ENCODE assay signal across 9 cellular contexts in genomic region chr22:20118572-20119020, GRCh38. TPM values are rescaled to one million over a fixed set of nuclear protein-coding genes. Genes with fewer than 3 reads are reported as not detected.
DNase-seq lines count a peak whose midpoint lies in the region; ATAC-seq and TF ChIP-seq lines count a peak whose summit lies in the region.
"Had no signal": no experiment of that assay in that cellular context is flagged by ENCODE, and none has a peak within 500 bp of the region (broad histone marks: within the 10 kb centered on the region; RNA-seq: fewer than 3 reads in every experiment).

No MANE protein-coding gene starts in this region.

- H3K27ac Mint-ChIP-seq in CD8-positive, alpha-beta T cell = peak overlapping the region; percentile 81
- H3K27ac Mint-ChIP-seq in naive thymus-derived CD8-positive, alpha-beta T cell = peak overlapping the region in 5 of 10 donors; percentile 31 to 73 (median 65)

- H3K4me1 Mint-ChIP-seq in CD8-positive, alpha-beta T cell (ENCODE audit: low read depth) = peaks cover 46% of the 10 kb centered on the region
- peaks cover 17 to 61% (median 45%) of the 10 kb centered on the region in 4 donors for H3K4me1 Mint-ChIP-seq in naive thymus-derived CD8-positive, alpha-beta T cell

- H3K9me3 ChIP-seq in CD8-positive, alpha-beta T cell (ENCODE audit: low read length) = no peaks in the 10 kb centered on the region
- H3K9me3 ChIP-seq in ectodermal cell (ENCODE audit: control insufficient read depth, low read length) (no peaks in the 10 kb centered on the region), upper lobe of left lung (no peaks in the 10 kb centered on the region)
- H3K9me3 ChIP-seq: ovary had no signal

- no peaks in the 10 kb centered on the region for H3K9me3 Mint-ChIP-seq in CD8-positive, alpha-beta T cell
- H3K9me3 Mint-ChIP-seq in naive thymus-derived CD8-positive, alpha-beta T cell = no peaks in the 10 kb centered on the region

- TF ChIP-seq CTCF in CD8-positive, alpha-beta T cell (IDR thresholded peaks at IDR 0.05) = no peak
- TF ChIP-seq CTCF in LNCaP clone FGC (IDR thresholded peaks at IDR 0.05; ENCODE audit: control insufficient read depth, extremely low read depth, insufficient read depth) (no peak), upper lobe of left lung (IDR thresholded peaks at IDR 0.05) (no peak)

- DNase-seq in CD8-positive, alpha-beta T cell = peak in 1 of 7 experiments; percentile 8
- DNase-seq in LNCaP clone FGC (ENCODE audit: low read depth) = no peak
- peak in 1 of 10 donors; percentile 52 for DNase-seq in naive thymus-derived CD8-positive, alpha-beta T cell
- DNase-seq in caudate nucleus (lab: John Stamatoyannopoulos, UW) = no peak
- no peak for DNase-seq in left lobe of liver (ENCODE audit: low spot score)
- no peak for DNase-seq in upper lobe of left lung

- TF ChIP-seq EP300 in upper lobe of left lung (IDR thresholded peaks at IDR 0.05) = no peak

- POLR2A ChIA-PET in CD8-positive, alpha-beta T cell (lab: Charles Lee) = interaction anchor here (2.5 kb wide), 1 partner anchor 11 kb away, joined by 17 read pairs; no protein-coding TSS in a partner anchor
- POLR2A ChIA-PET in naive thymus-derived CD8-positive, alpha-beta T cell (lab: Charles Lee) = interaction anchor here (0.6 to 3.2 kb wide), 4 partner anchors 10 to 101 kb away, joined by 3 to 23 read pairs (median 6); partner anchors contain the start of gene TANGO2

- 42 to 43% methylated on average over 4 of the region's 4 CpGs for WGBS in ectodermal cell, 2 experiments
- WGBS in upper lobe of left lung, 2 donors = 28 to 43% methylated on average over 3 to 4 of the region's 4 CpGs

- TF ChIP-seq POLR2A in upper lobe of left lung (IDR thresholded peaks at IDR 0.05) = no peak

- H3K4me1 ChIP-seq in CD8-positive, alpha-beta T cell (ENCODE audit: insufficient read depth, low read length) = peaks cover 43% of the 10 kb centered on the region
- peaks cover 20% of the 10 kb centered on the region for H3K4me1 ChIP-seq in ectodermal cell (ENCODE audit: control insufficient read depth, insufficient read depth, low read length)
- H3K4me1 ChIP-seq in upper lobe of left lung = peaks cover 24 to 39% (median 35%) of the 10 kb centered on the region in 4 donors

- H3K27ac ChIP-seq in CD8-positive, alpha-beta T cell (ENCODE audit: low read depth, low read length) = no peak overlapping the region
- H3K27ac ChIP-seq in ectodermal cell (ENCODE audit: insufficient read depth, low read depth, low read length, poor library complexity, severe bottlenecking) (no peak overlapping the region), caudate nucleus (ENCODE audit: low read depth, low read length) (no peak overlapping the region), upper lobe of left lung (peak overlapping the region in 1 of 4 donors; percentile 84)

- no peaks in the 10 kb centered on the region for H3K27me3 ChIP-seq in CD8-positive, alpha-beta T cell (ENCODE audit: insufficient read depth, low read length)
- H3K27me3 ChIP-seq in ectodermal cell (ENCODE audit: control insufficient read depth, insufficient read depth, low read length, poor library complexity, severe bottlenecking) = no peaks in the 10 kb centered on the region
- no peaks in the 10 kb centered on the region for H3K27me3 ChIP-seq in upper lobe of left lung
- H3K27me3 ChIP-seq: ovary had no signal

- no peak for ATAC-seq in CD8-positive, alpha-beta T cell
- ATAC-seq in naive thymus-derived CD8-positive, alpha-beta T cell = no peak
- no peak for ATAC-seq in GM21515 (IDR thresholded peaks at IDR 0.05; ENCODE audit: unreplicated experiment)
- no peak for ATAC-seq in left lobe of liver
- no peak for ATAC-seq in upper lobe of left lung (ENCODE audit: low FRiP score in 2 of 2)

- intact Hi-C loops in CD8-positive, alpha-beta T cell (cut with DNase I, micrococcal nuclease) = loop anchor here (5.0 to 10.0 kb wide), 2 partner anchors 274 to 974 kb away; partner anchors contain the start of genes ESS2 (in 1 of the 2) and ZNF74 (in 1 of the 2)

- peaks cover 46% of the 10 kb centered on the region for H3K36me3 Mint-ChIP-seq in CD8-positive, alpha-beta T cell
- H3K36me3 Mint-ChIP-seq in naive thymus-derived CD8-positive, alpha-beta T cell = peaks cover 0 to 33% (median 3%) of the 10 kb centered on the region in 3 donors

- H3K4me3 ChIP-seq in CD8-positive, alpha-beta T cell (ENCODE audit: low read depth, low read length) = no peak overlapping the region
- H3K4me3 ChIP-seq in LNCaP clone FGC (ENCODE audit: low read depth, low read length) (peak overlapping the region; percentile 75), ectodermal cell (ENCODE audit: insufficient read depth, low read depth, low read length) (peak overlapping the region; percentile 98), upper lobe of left lung (peak overlapping the region in 2 of 4 donors; percentile 90 to 98)

- CTCF ChIA-PET in CD8-positive, alpha-beta T cell (lab: Charles Lee) = interaction anchor here (2.0 kb wide), 1 partner anchor 11 kb away, joined by 13 read pairs; no protein-coding TSS in a partner anchor

- H3K4me3 Mint-ChIP-seq in CD8-positive, alpha-beta T cell = peak overlapping the region; percentile 84
- peak overlapping the region; percentile 75 to 90 (median 82) for H3K4me3 Mint-ChIP-seq in naive thymus-derived CD8-positive, alpha-beta T cell

- H3K36me3 ChIP-seq in CD8-positive, alpha-beta T cell (ENCODE audit: insufficient read depth, low read length) = peaks cover 27% of the 10 kb centered on the region
- peaks cover 38% of the 10 kb centered on the region for H3K36me3 ChIP-seq in ectodermal cell (ENCODE audit: control insufficient read depth, insufficient read depth, low read length)
- H3K36me3 ChIP-seq in upper lobe of left lung = peaks cover 9 to 62% (median 36%) of the 10 kb centered on the region in 4 donors
- H3K36me3 ChIP-seq: ovary had no signal

- no peaks in the 10 kb centered on the region for H3K27me3 Mint-ChIP-seq in CD8-positive, alpha-beta T cell (ENCODE audit: low read depth)
- H3K27me3 Mint-ChIP-seq in naive thymus-derived CD8-positive, alpha-beta T cell = no peaks in the 10 kb centered on the region

RNA-seq across cellular contexts. Expression of gene TRMT2A, which starts 1.6 kb away (rescaled TPM):
- total RNA-seq in CD8-positive, alpha-beta T cell = 10 to 100 TPM; 57.8 to 62.8 TPM
- polyA plus RNA-seq in ectodermal cell (2013, experiment 1 of 4) = 40.2 TPM
- 48.7 TPM for polyA plus RNA-seq in ectodermal cell (2013, experiment 2 of 4)
- 36.8 TPM for polyA plus RNA-seq in ectodermal cell (2013, experiment 3 of 4)
- polyA plus RNA-seq in ectodermal cell (2013, experiment 4 of 4) = 49.3 TPM
- 100 to 1,000 TPM; 120 to 123 TPM for total RNA-seq in naive thymus-derived CD8-positive, alpha-beta T cell
- 10 to 100 TPM; 24.8 to 36.8 (median 32.5) TPM for polyA plus RNA-seq in naive thymus-derived CD8-positive, alpha-beta T cell
- 36.7 TPM for total RNA-seq in left lobe of liver
- 100 to 1,000 TPM in 1 of 6 donors, 10 to 100 TPM in 5; 30.3 to 146 (median 61.9) TPM for total RNA-seq in upper lobe of left lung

RNA-seq across cellular contexts. Expression of gene RANBP1, which starts 2.7 kb away (rescaled TPM):
- 10 to 100 TPM; 61.5 to 66.2 TPM for total RNA-seq in CD8-positive, alpha-beta T cell
- polyA plus RNA-seq in ectodermal cell (2013, experiment 1 of 4) = 522 TPM
- 457 TPM for polyA plus RNA-seq in ectodermal cell (2013, experiment 2 of 4)
- polyA plus RNA-seq in ectodermal cell (2013, experiment 3 of 4) = 538 TPM
- polyA plus RNA-seq in ectodermal cell (2013, experiment 4 of 4) = 496 TPM
- total RNA-seq in naive thymus-derived CD8-positive, alpha-beta T cell = 10 to 100 TPM; 64.0 to 67.0 TPM
- polyA plus RNA-seq in naive thymus-derived CD8-positive, alpha-beta T cell = 100 to 1,000 TPM in 1 of 3 donors, 10 to 100 TPM in 2; 72.5 to 106 (median 92.7) TPM
- 47.0 TPM for total RNA-seq in left lobe of liver
- 100 to 1,000 TPM in 2 of 6 donors, 10 to 100 TPM in 4; 55.3 to 154 (median 87.8) TPM for total RNA-seq in upper lobe of left lung

RNA-seq across cellular contexts. Expression of gene ZDHHC8, which starts 13.0 kb away (rescaled TPM):
- 10 to 100 TPM; 39.3 to 43.4 TPM for total RNA-seq in CD8-positive, alpha-beta T cell
- 65.4 TPM for polyA plus RNA-seq in ectodermal cell (2013, experiment 1 of 4)
- 68.7 TPM for polyA plus RNA-seq in ectodermal cell (2013, experiment 2 of 4)
- polyA plus RNA-seq in ectodermal cell (2013, experiment 3 of 4) = 57.7 TPM
- 58.1 TPM for polyA plus RNA-seq in ectodermal cell (2013, experiment 4 of 4)
- total RNA-seq in naive thymus-derived CD8-positive, alpha-beta T cell = 10 to 100 TPM; 93.5 to 99.2 TPM
- 1 to 10 TPM; 1.4 to 4.6 (median 2.6) TPM for polyA plus RNA-seq in naive thymus-derived CD8-positive, alpha-beta T cell
- total RNA-seq in left lobe of liver = 37.3 TPM
- 10 to 100 TPM; 19.5 to 87.1 (median 63.9) TPM for total RNA-seq in upper lobe of left lung

RNA-seq across cellular contexts. Expression of gene CCDC188, which starts 32.3 kb away (rescaled TPM):
- total RNA-seq in CD8-positive, alpha-beta T cell = not detected
- not detected for polyA plus RNA-seq in ectodermal cell (2013, experiment 1 of 4)
- not detected for polyA plus RNA-seq in ectodermal cell (2013, experiment 2 of 4)
- not detected for polyA plus RNA-seq in ectodermal cell (2013, experiment 3 of 4)
- polyA plus RNA-seq in ectodermal cell (2013, experiment 4 of 4) = 0.41 TPM
- not detected for total RNA-seq in naive thymus-derived CD8-positive, alpha-beta T cell
- polyA plus RNA-seq in naive thymus-derived CD8-positive, alpha-beta T cell = not detected
- total RNA-seq in left lobe of liver (not detected), upper lobe of left lung (1 to 10 TPM in 3 of 6 donors, under 1 TPM in 3; 0.46 to 2.1 (median 1.2) TPM)

RNA-seq across cellular contexts. Expression of gene DGCR8, which starts 38.6 kb away (rescaled TPM):
- 10 to 100 TPM; 16.9 to 22.1 TPM for total RNA-seq in CD8-positive, alpha-beta T cell
- 45.9 TPM for polyA plus RNA-seq in ectodermal cell (2013, experiment 1 of 4)
- 59.5 TPM for polyA plus RNA-seq in ectodermal cell (2013, experiment 2 of 4)
- polyA plus RNA-seq in ectodermal cell (2013, experiment 3 of 4) = 36.5 TPM
- polyA plus RNA-seq in ectodermal cell (2013, experiment 4 of 4) = 38.8 TPM
- total RNA-seq in naive thymus-derived CD8-positive, alpha-beta T cell = 10 to 100 TPM; 51.3 to 53.3 TPM
- polyA plus RNA-seq in naive thymus-derived CD8-positive, alpha-beta T cell = 1 to 10 TPM; 4.0 to 6.0 (median 4.4) TPM
- total RNA-seq in left lobe of liver (26.9 TPM), upper lobe of left lung (10 to 100 TPM; 27.7 to 95.3 (median 33.1) TPM)
